Comparison of ENCODE assay signal across 13 cellular contexts in genomic region chr20:4828830-4829493, GRCh38. TPM values are rescaled to one million over a fixed set of nuclear protein-coding genes. Genes with fewer than 3 reads are reported as not detected.
DNase-seq lines count a peak whose midpoint lies in the region; ATAC-seq and TF ChIP-seq lines count a peak whose summit lies in the region.
"Had no signal": no experiment of that assay in that cellular context is flagged by ENCODE, and none has a peak within 500 bp of the region (broad histone marks: within the 10 kb centered on the region; RNA-seq: fewer than 3 reads in every experiment).

No MANE protein-coding gene starts in this region.

- H3K27me3 ChIP-seq in lung (ENCODE audit: control insufficient read depth, insufficient read depth) (no peaks in the 10 kb centered on the region), upper lobe of right lung (no peaks in the 10 kb centered on the region)

- no peaks in the 10 kb centered on the region for H3K36me3 Mint-ChIP-seq in dendritic cell treated with granulocyte-macrophage colony-stimulating factor and Interleukin-4, amounts not matched to agents 40 ng/mL and 50 ng/mL, for 4 days (ENCODE audit: low read depth)
- H3K36me3 Mint-ChIP-seq: activated naive CD4-positive, alpha-beta T cell treated with anti-CD3 and anti-CD28 coated beads, Interleukin-2, amount 10 ng/mL, durations not matched to agents 7 days and 5 days had no signal

- no peak for TF ChIP-seq CTCF in lung (IDR thresholded peaks at IDR 0.05; ENCODE audit: control extremely low read depth, extremely low read depth)
- TF ChIP-seq CTCF in upper lobe of right lung (IDR thresholded peaks at IDR 0.05) = no peak

- H3K9me3 ChIP-seq in lung (ENCODE audit: control insufficient read depth in 2 of 2, insufficient read depth in 1 of 2, low read length in 1 of 2) (no peaks in the 10 kb centered on the region), upper lobe of right lung (no peaks in the 10 kb centered on the region)
- H3K9me3 ChIP-seq: A549 had no signal

- H3K27ac Mint-ChIP-seq in dendritic cell treated with granulocyte-macrophage colony-stimulating factor and Interleukin-4, amounts not matched to agents 40 ng/mL and 50 ng/mL, for 4 days = peak overlapping the region; percentile 85
- H3K27ac Mint-ChIP-seq: activated naive CD4-positive, alpha-beta T cell treated with anti-CD3 and anti-CD28 coated beads, Interleukin-2, amount 10 ng/mL, durations not matched to agents 7 days and 5 days had no signal

- H3K9me3 Mint-ChIP-seq in dendritic cell treated with granulocyte-macrophage colony-stimulating factor and Interleukin-4, amounts not matched to agents 40 ng/mL and 50 ng/mL, for 4 days = no peaks in the 10 kb centered on the region
- H3K9me3 Mint-ChIP-seq: activated naive CD4-positive, alpha-beta T cell treated with anti-CD3 and anti-CD28 coated beads, Interleukin-2, amount 10 ng/mL, durations not matched to agents 7 days and 5 days had no signal

- H3K27ac ChIP-seq in lung (ENCODE audit: low read depth in 1 of 2, low read length in 1 of 2) (peak overlapping the region in 1 of 2 donors; percentile 67), upper lobe of right lung (peak overlapping the region; percentile 63)
- H3K27ac ChIP-seq: A549 had no signal

- no peaks in the 10 kb centered on the region for H3K27me3 Mint-ChIP-seq in dendritic cell treated with granulocyte-macrophage colony-stimulating factor and Interleukin-4, amounts not matched to agents 40 ng/mL and 50 ng/mL, for 4 days

- ATAC-seq in lung (ENCODE audit: insufficient read depth, low FRiP score) (peak; percentile 27), upper lobe of right lung (peak; percentile 53), HG03442 (IDR thresholded peaks at IDR 0.05; ENCODE audit: unreplicated experiment) (no peak)

- DNase-seq in SIG-M5 treated with dmso at 0.1 percent for 504 hours (lab: John Stamatoyannopoulos, UW; ENCODE audit: unreplicated experiment) (peak; percentile 93), SIG-M5 (lab: John Stamatoyannopoulos, UW) (no peak), lung (ENCODE audit: low spot score) (no peak), upper lobe of right lung (no peak), cortex of kidney (lab: John Stamatoyannopoulos, UW) (no peak)
- no peak for DNase-seq in activated CD4-positive, alpha-beta T cell treated with anti-CD3 and anti-CD28 coated beads, Interleukin-2, amount 50 U/mL, for 4 hours
- DNase-seq: activated naive CD4-positive, alpha-beta T cell treated with anti-CD3 and anti-CD28 coated beads, Interleukin-2, amount 10 ng/mL, durations not matched to agents 7 days and 5 days; Calu3; stimulated activated CD4-positive, alpha-beta T cell treated with anti-CD3 and anti-CD28 coated beads, Interleukin-2, amount 100 ng/mL, for 48 hours had no signal

- H3K4me3 ChIP-seq in lung = no peak overlapping the region
- H3K4me3 ChIP-seq in upper lobe of right lung = no peak overlapping the region
- H3K4me3 ChIP-seq: A549 had no signal

- H3K4me1 ChIP-seq in lung (ENCODE audit: control insufficient read depth in 2 of 2, insufficient read depth in 2 of 2, low read length in 2 of 2) (no peaks in the 10 kb centered on the region), upper lobe of right lung (peaks cover 8% of the 10 kb centered on the region)

- no peaks in the 10 kb centered on the region for H3K36me3 ChIP-seq in lung (ENCODE audit: control insufficient read depth in 2 of 2, insufficient read depth in 2 of 2, low read length in 2 of 2)
- H3K36me3 ChIP-seq in upper lobe of right lung = no peaks in the 10 kb centered on the region

- H3K4me3 Mint-ChIP-seq in dendritic cell treated with granulocyte-macrophage colony-stimulating factor and Interleukin-4, amounts not matched to agents 40 ng/mL and 50 ng/mL, for 4 days = no peak overlapping the region
- H3K4me3 Mint-ChIP-seq: activated naive CD4-positive, alpha-beta T cell treated with anti-CD3 and anti-CD28 coated beads, Interleukin-2, amount 10 ng/mL, durations not matched to agents 7 days and 5 days had no signal

- WGBS in lung, 2 donors = 51 to 71% methylated on average over 14 of the region's 14 CpGs

- peaks cover 48% of the 10 kb centered on the region for H3K4me1 Mint-ChIP-seq in dendritic cell treated with granulocyte-macrophage colony-stimulating factor and Interleukin-4, amounts not matched to agents 40 ng/mL and 50 ng/mL, for 4 days (ENCODE audit: low read depth)

- intact Hi-C loops in dendritic cell treated with granulocyte-macrophage colony-stimulating factor and Interleukin-4, amounts not matched to agents 40 ng/mL and 50 ng/mL, for 4 days (cut with micrococcal nuclease) = no loop called here
- intact Hi-C loops in upper lobe of right lung (cut with DNase I) = no loop called here

RNA-seq across cellular contexts. Expression of gene RASSF2, which starts 5.6 kb away (rescaled TPM):
- total RNA-seq in lung (10 to 100 TPM; 35.0 to 40.4 TPM), upper lobe of right lung (35.3 TPM)
- polyA plus RNA-seq in lung = 10 to 100 TPM in 1 of 2 donors, 1 to 10 TPM in 1; 9.5 to 77.8 TPM
- total RNA-seq: MCF 10A had no signal
